Comparison of ENCODE assay signal across 1 cellular context in genomic region chr21:15654171-15654570, GRCh38.
TF ChIP-seq lines count a peak whose summit lies in the region.

No MANE protein-coding gene starts in this region.

TF ChIP-seq in SK-N-SH, 30 proteins besides CTCF, POLR2A, EP300 and RAD21 (continued from another document):
- TF ChIP-seq NFIC (IDR thresholded peaks at IDR 0.05; ENCODE audit: borderline replicate concordance): no peak
- peak; percentile 71 for TF ChIP-seq MXI1 (IDR thresholded peaks at IDR 0.05; ENCODE audit: low read depth, low read length)
- no peak for TF ChIP-seq GABPA (IDR thresholded peaks at IDR 0.05; ENCODE audit: low read depth)
- TF ChIP-seq RFX5 (IDR thresholded peaks at IDR 0.05; ENCODE audit: low read length): no peak
- peak; percentile 39; the same call in 1 of the 2 replicates for TF ChIP-seq RCOR1 (IDR thresholded peaks at IDR 0.05; ENCODE audit: low read length)
